In the genomic region with DNA sequence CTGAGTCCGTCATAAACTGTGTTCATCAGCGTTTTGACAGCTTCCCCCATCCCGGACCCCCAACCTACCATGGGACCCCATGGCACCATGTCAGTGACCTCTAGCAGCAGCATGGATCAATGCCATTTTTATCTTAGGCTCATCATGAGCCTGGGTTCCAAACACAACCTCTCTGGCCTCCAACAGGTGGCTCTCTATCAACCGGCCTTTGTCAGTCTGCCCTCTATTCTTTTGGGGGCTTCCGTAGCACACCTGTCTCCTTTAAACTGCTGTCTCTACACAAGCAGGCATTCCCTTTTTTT, we compare ENCODE assay signal across 10 cellular contexts. TPM values are rescaled to one million over a fixed set of nuclear protein-coding genes. Genes with fewer than 3 reads are reported as not detected.
A peak's percentile ranks its signal among the peaks of the same experiment; 100 is the strongest.
DNase-seq lines count a peak whose midpoint lies in the region; TF ChIP-seq lines count a peak whose summit lies in the region.
"Had no signal": no experiment of that assay in that cellular context is flagged by ENCODE, and none has a peak within 500 bp of the region (broad histone marks: within the 10 kb centered on the region; RNA-seq: fewer than 3 reads in every experiment).

No MANE protein-coding gene starts in this region.

- no peak overlapping the region for H2BK12ac ChIP-seq in trophoblast cell (ENCODE audit: low read length)

- no peaks in the 10 kb centered on the region for H3K36me3 ChIP-seq in SJCRH30
- H3K36me3 ChIP-seq in trophoblast cell (ENCODE audit: control insufficient read depth in 1 of 2, insufficient read depth in 2 of 2, low read length in 2 of 2), result no peaks in the 10 kb centered on the region

- H3K23ac ChIP-seq in trophoblast cell (ENCODE audit: low read length), result no peak overlapping the region

- peak overlapping the region; percentile 34 for H4K8ac ChIP-seq in trophoblast cell (ENCODE audit: low read depth, low read length)

- no peaks in the 10 kb centered on the region for H3K9me3 Mint-ChIP-seq in T-helper 1 cell treated with Interleukin-12 subunit alpha and Interleukin-12 subunit beta and Interleukin-4 antibody, amounts not matched to agents 30 μg/mL and 1 μg/mL, for 36 hours

- H3K79me1 ChIP-seq in trophoblast cell (ENCODE audit: low read length), result no peaks in the 10 kb centered on the region

- H3K9ac ChIP-seq in trophoblast cell (ENCODE audit: low read length), result no peak overlapping the region

- H2BK5ac ChIP-seq in trophoblast cell (ENCODE audit: low read depth, low read length, poor library complexity), result no peak overlapping the region

- peak overlapping the region; percentile 50 for H2AFZ ChIP-seq in trophoblast cell (ENCODE audit: insufficient read depth, low read length, poor library complexity)

- H3K4ac ChIP-seq in trophoblast cell (ENCODE audit: low read depth, low read length), result no peak overlapping the region

- no peak overlapping the region for H2AK5ac ChIP-seq in trophoblast cell (ENCODE audit: low read length)

- no peak overlapping the region for H2BK120ac ChIP-seq in trophoblast cell (ENCODE audit: insufficient read depth, low read length, poor library complexity)

- H3K4me2 ChIP-seq in trophoblast cell (ENCODE audit: low read length), result peak overlapping the region; percentile 95

- no peak overlapping the region for H4K12ac ChIP-seq in trophoblast cell (ENCODE audit: low read depth, low read length)

- DNase-seq in T-helper 1 cell (no peak), SJCRH30 (no peak), epithelial cell of proximal tubule (ENCODE audit: low read depth) (no peak), trophoblast cell (no peak), NCI-H1694 (lab: John Stamatoyannopoulos, UW) (no peak), cortex of kidney (lab: John Stamatoyannopoulos, UW) (no peak)
- no peak for DNase-seq in NK-92 treated with Interleukin-12 subunit alpha and Interleukin-12 subunit beta, amount 100 ng/mL, for 24 hours (lab: John Stamatoyannopoulos, UW)

- H3K4me1 Mint-ChIP-seq in T-helper 1 cell treated with Interleukin-12 subunit alpha and Interleukin-12 subunit beta and Interleukin-4 antibody, amounts not matched to agents 30 μg/mL and 1 μg/mL, for 36 hours (ENCODE audit: low read depth), result peaks cover 10% of the 10 kb centered on the region

- H3K18ac ChIP-seq in trophoblast cell (ENCODE audit: low read length), result no peak overlapping the region

- peak overlapping the region; percentile 43 for H3K4me3 Mint-ChIP-seq in T-helper 1 cell treated with Interleukin-12 subunit alpha and Interleukin-12 subunit beta and Interleukin-4 antibody, amounts not matched to agents 30 μg/mL and 1 μg/mL, for 36 hours

- no peaks in the 10 kb centered on the region for H3K9me3 ChIP-seq in SJCRH30 (replicated peaks)
- peaks cover 2% of the 10 kb centered on the region for H3K9me3 ChIP-seq in trophoblast cell (ENCODE audit: insufficient read depth, low read depth, low read length)

- H3K27me3 ChIP-seq in SJCRH30, result peaks cover 6% of the 10 kb centered on the region; the same call in 1 of the 2 replicates
- no peaks in the 10 kb centered on the region for H3K27me3 ChIP-seq in trophoblast cell (ENCODE audit: insufficient read depth, low read length)

- peaks cover 4% of the 10 kb centered on the region for H3K36me3 Mint-ChIP-seq in T-helper 1 cell treated with Interleukin-12 subunit alpha and Interleukin-12 subunit beta and Interleukin-4 antibody, amounts not matched to agents 30 μg/mL and 1 μg/mL, for 36 hours (ENCODE audit: low read depth)

- H3K27ac ChIP-seq in SJCRH30 (no peak overlapping the region), trophoblast cell (ENCODE audit: low read depth, low read length) (no peak overlapping the region)
- H3K27ac ChIP-seq: epithelial cell of prostate had no signal

- peaks cover 54% of the 10 kb centered on the region for H3K27me3 Mint-ChIP-seq in T-helper 1 cell treated with Interleukin-12 subunit alpha and Interleukin-12 subunit beta and Interleukin-4 antibody, amounts not matched to agents 30 μg/mL and 1 μg/mL, for 36 hours (ENCODE audit: low read depth)

- no peak overlapping the region for H4K91ac ChIP-seq in trophoblast cell (ENCODE audit: low read depth, low read length)

- H3K79me2 ChIP-seq in trophoblast cell (ENCODE audit: control insufficient read depth, insufficient read depth, low read length, poor library complexity), result no peaks in the 10 kb centered on the region

- H3K4me3 ChIP-seq in SJCRH30 (peak overlapping the region; percentile 63), epithelial cell of proximal tubule (ENCODE audit: low read depth, low read length) (peak overlapping the region; percentile 58), trophoblast cell (ENCODE audit: low read depth, low read length) (no peak overlapping the region)

- H3K27ac Mint-ChIP-seq in T-helper 1 cell treated with Interleukin-12 subunit alpha and Interleukin-12 subunit beta and Interleukin-4 antibody, amounts not matched to agents 30 μg/mL and 1 μg/mL, for 36 hours, result no peak overlapping the region

- H3K14ac ChIP-seq in trophoblast cell (ENCODE audit: low read length), result no peak overlapping the region

- 0 out of 2 replicates have a peak, but pooled peaks cover 2% of the 10 kb centered on the region for H3K4me1 ChIP-seq in SJCRH30
- peaks cover 0 to 2% of the 10 kb centered on the region in 2 experiments for H3K4me1 ChIP-seq in trophoblast cell (ENCODE audit: control insufficient read depth in 1 of 2, insufficient read depth in 2 of 2, low read length in 2 of 2)

- no CpG with 5 or more reads among the region's 5 CpGs for WGBS in trophoblast cell (ENCODE audit: extremely low coverage, insufficient coverage, insufficient read length)

- no peak for TF ChIP-seq CTCF in epithelial cell of proximal tubule (conservative IDR thresholded peaks at IDR 0.05; ENCODE audit: low read depth, low read length)

RNA-seq across cellular contexts. Expression of a gene that starts 0.7 kb away (rescaled TPM):
- 0.65 and 0.66 TPM in 2 replicates for total RNA-seq in SJCRH30 (2014; rRNA removed; shearing (Covaris generic))
- total RNA-seq in epithelial cell of proximal tubule, result 0.36 and 2.9 TPM in 2 replicates
- 1.5 and 1.7 TPM in 2 replicates for polyA plus RNA-seq in trophoblast cell (2013)
- total RNA-seq: activated CD8-positive, alpha-beta memory T cell treated with anti-CD3 and anti-CD28 coated beads for 36 hours had no signal
